ENCODE assay signal across 18 cellular contexts in genomic region chr18:28109781-28110460, GRCh38.
DNase-seq lines count a peak whose midpoint lies in the region; TF ChIP-seq lines count a peak whose summit lies in the region.
"Had no signal": no experiment of that assay in that cellular context is flagged by ENCODE, and none has a peak within 500 bp of the region (broad histone marks: within the 10 kb centered on the region; RNA-seq: fewer than 3 reads in every experiment).

No MANE protein-coding gene starts in this region.

- H3K36me3 ChIP-seq in HUES64 (ENCODE audit: insufficient read depth, low read length) = no peaks in the 10 kb centered on the region; the same call in 1 of the 2 replicates
- H3K36me3 ChIP-seq: thoracic aorta had no signal

- peak overlapping the region; percentile 13 for H3K27ac ChIP-seq in HUES64 (ENCODE audit: low read depth, low read length)

- no peaks in the 10 kb centered on the region for H3K27me3 ChIP-seq in HUES64 (ENCODE audit: insufficient read depth, low read length)

- H3K4me3 ChIP-seq in HUES64 (ENCODE audit: low read length) (no peak overlapping the region), cardiac fibroblast (replicated peaks in 1 of 2; ENCODE audit: low read depth in 2 of 2, low read length in 2 of 2) (no peak overlapping the region)
- H3K4me3 ChIP-seq: thoracic aorta had no signal

- TF ChIP-seq CTCF in cardiac fibroblast (IDR thresholded peaks at IDR 0.05; ENCODE audit: low read depth, low read length) = no peak

- 81% methylated on average over 3 of the region's 3 CpGs for WGBS in HUES64

- no peak overlapping the region for H3K9ac ChIP-seq in HUES64 (ENCODE audit: low read depth, low read length)

- H3K4me1 ChIP-seq in HUES64 (ENCODE audit: insufficient read depth, low read length) = peaks cover 70% of the 10 kb centered on the region

- no peaks in the 10 kb centered on the region for H3K36me3 Mint-ChIP-seq in activated T-cell treated with anti-CD3 and anti-CD28 coated beads, Interleukin-2, amount 50 U/mL, for 24 hours (ENCODE audit: low read depth)
- H3K36me3 Mint-ChIP-seq: CD4-positive, CD25-positive, alpha-beta regulatory T cell; stimulated activated effector memory CD8-positive, alpha-beta T cell treated with anti-CD3 and anti-CD28 coated beads, Interleukin-12 subunit alpha, Interleukin-12 subunit beta, amount 100 ng/mL, for 72 hours had no signal

- H3K27ac Mint-ChIP-seq in activated T-cell treated with anti-CD3 and anti-CD28 coated beads, Interleukin-2, amount 50 U/mL, for 24 hours = no peak overlapping the region
- H3K27ac Mint-ChIP-seq: CD4-positive, CD25-positive, alpha-beta regulatory T cell; stimulated activated effector memory CD8-positive, alpha-beta T cell treated with anti-CD3 and anti-CD28 coated beads, Interleukin-12 subunit alpha, Interleukin-12 subunit beta, amount 100 ng/mL, for 72 hours had no signal

- peaks cover 8% of the 10 kb centered on the region for H3K9me3 Mint-ChIP-seq in activated T-cell treated with anti-CD3 and anti-CD28 coated beads, Interleukin-2, amount 50 U/mL, for 24 hours

- H3K4me3 Mint-ChIP-seq in activated T-cell treated with anti-CD3 and anti-CD28 coated beads, Interleukin-2, amount 50 U/mL, for 24 hours = no peak overlapping the region
- H3K4me3 Mint-ChIP-seq: CD4-positive, CD25-positive, alpha-beta regulatory T cell; stimulated activated effector memory CD8-positive, alpha-beta T cell treated with anti-CD3 and anti-CD28 coated beads, Interleukin-12 subunit alpha, Interleukin-12 subunit beta, amount 100 ng/mL, for 72 hours had no signal

- H3K4me1 Mint-ChIP-seq in activated T-cell treated with anti-CD3 and anti-CD28 coated beads, Interleukin-2, amount 50 U/mL, for 24 hours (ENCODE audit: low read depth) = no peaks in the 10 kb centered on the region
- H3K4me1 Mint-ChIP-seq: CD4-positive, CD25-positive, alpha-beta regulatory T cell; stimulated activated effector memory CD8-positive, alpha-beta T cell treated with anti-CD3 and anti-CD28 coated beads, Interleukin-12 subunit alpha, Interleukin-12 subunit beta, amount 100 ng/mL, for 72 hours had no signal

- no peaks in the 10 kb centered on the region for H3K27me3 Mint-ChIP-seq in activated T-cell treated with anti-CD3 and anti-CD28 coated beads, Interleukin-2, amount 50 U/mL, for 24 hours
- H3K27me3 Mint-ChIP-seq: CD4-positive, CD25-positive, alpha-beta regulatory T cell had no signal

- DNase-seq in EH (ENCODE audit: low read depth) = peak; percentile 54
- DNase-seq in cardiac fibroblast (ENCODE audit: low read depth in 2 of 2) = peak; percentile 25 to 27
- DNase-seq in medulla oblongata (ENCODE audit: extremely low spot score) = peak; percentile 31
- DNase-seq in DMS79 (lab: John Stamatoyannopoulos, UW) = no peak
- no peak for DNase-seq in islet precursor cell
- no peak for DNase-seq in superior temporal gyrus (ENCODE audit: extremely low spot score)
- no peak for DNase-seq in activated T-cell treated with anti-CD3 and anti-CD28 coated beads, Interleukin-2, amount 50 U/mL, for 24 hours
- DNase-seq: activated CD4-positive, alpha-beta T cell treated with anti-CD3 and anti-CD28 coated beads, Interleukin-2, amount 50 U/mL, for 1 hour; CD4-positive, CD25-positive, alpha-beta regulatory T cell; foreskin fibroblast; Kasumi-1; NCI-H1105; OCI-M1; SIG-M5; stimulated activated CD4-positive, alpha-beta T cell treated with anti-CD3 and anti-CD28 coated beads, Interleukin-15, amount 100 ng/mL, for 24 hours had no signal

- no peaks in the 10 kb centered on the region for H3K9me3 ChIP-seq in HUES64 (ENCODE audit: insufficient read depth, low read depth, low read length)
- H3K9me3 ChIP-seq: thoracic aorta had no signal

Comparison
In these comparisons a context has a peak if more than half of its experiments do, and no peak if none do; other contexts are left out.
1. DNase-seq: peak in EH (single experiment), cardiac fibroblast (2 of 2) and medulla oblongata (single experiment); none in DMS79 (single experiment), islet precursor cell (single experiment), superior temporal gyrus (single experiment) and activated T-cell treated with anti-CD3 and anti-CD28 coated beads, Interleukin-2, amount 50 U/mL, for 24 hours (single experiment).